ENCODE assay signal across 24 cellular contexts in the genomic region with DNA sequence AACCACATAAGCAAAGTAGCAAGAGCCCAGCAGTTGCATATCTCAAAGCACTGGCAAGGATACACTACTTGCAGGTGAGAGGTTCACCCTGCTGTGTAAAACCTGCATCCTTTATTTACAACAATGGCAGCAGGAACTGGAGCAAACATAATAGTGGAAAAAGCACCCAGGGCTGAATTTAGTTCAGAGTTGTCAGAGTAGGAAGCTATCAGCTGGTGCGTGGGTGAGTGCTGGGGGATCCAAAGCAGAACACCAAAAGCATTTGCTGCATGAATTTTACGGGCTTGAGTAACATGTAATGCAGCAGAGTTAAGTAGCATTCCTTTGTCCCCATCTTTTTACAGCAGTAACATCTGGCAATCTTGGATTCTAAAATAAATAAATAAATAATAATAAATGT.
"Had no signal": no experiment of that assay in that cellular context is flagged by ENCODE, and none has a peak within 500 bp of the region (broad histone marks: within the 10 kb centered on the region; RNA-seq: fewer than 3 reads in every experiment).

No MANE protein-coding gene starts in this region.

- H3K27ac ChIP-seq: adrenal gland, body of pancreas, foreskin keratinocyte, heart right ventricle, sigmoid colon, stomach, suprapubic skin, tibial artery had no signal

- H3K36me3 ChIP-seq: adrenal gland, heart right ventricle, sigmoid colon, stomach, suprapubic skin, tibial artery had no signal

- ATAC-seq: body of pancreas; esophagus mucosa; foreskin keratinocyte; left ventricle myocardium superior; stimulated activated naive B cell treated with anti-CD40 and anti-IgM and Interleukin-4, amounts not matched to agents 10 μg/mL and 1 μg/mL and 100 μg/mL, for 72 hours had no signal

- H3K4me3 ChIP-seq: adrenal gland, body of pancreas, heart right ventricle, sigmoid colon, stomach, suprapubic skin, tibial artery had no signal

- H3K9me3 ChIP-seq: body of pancreas, sigmoid colon, stomach, suprapubic skin, tibial artery had no signal

- H3K4me1 ChIP-seq: adrenal gland, body of pancreas, heart right ventricle, sigmoid colon, stomach, suprapubic skin, tibial artery had no signal

- H3K27me3 ChIP-seq: adrenal gland, body of pancreas, heart right ventricle, sigmoid colon, stomach, suprapubic skin, tibial artery had no signal

- DNase-seq: activated CD4-positive, alpha-beta T cell treated with anti-CD3 and anti-CD28 coated beads for 4 hours; activated CD4-positive, alpha-beta T cell treated with anti-CD3 and anti-CD28 coated beads, Interleukin-2, amount 50 U/mL, for 4 hours; activated CD4-positive, CD25-positive, alpha-beta regulatory T cell; activated CD8-positive, alpha-beta memory T cell treated with anti-CD3 and anti-CD28 coated beads for 24 hours; activated effector memory CD4-positive, alpha-beta T cell treated with anti-CD3 and anti-CD28 coated beads, Interleukin-2, amount 50 U/mL, for 16 hours; activated naive CD4-positive, alpha-beta T cell treated with anti-CD3 and anti-CD28 coated beads for 36 hours; activated naive CD8-positive, alpha-beta T cell treated with anti-CD3 and anti-CD28 coated beads for 36 hours; adrenal gland; aorta; body of pancreas; endodermal cell; foreskin keratinocyte; left cardiac atrium; left ventricle myocardium superior; retina; sigmoid colon; stimulated activated CD4-positive, alpha-beta T cell treated with anti-CD3 and anti-CD28 coated beads, Interleukin-15, amount 100 ng/mL, for 24 hours; stimulated activated CD4-positive, alpha-beta T cell treated with anti-CD3 and anti-CD28 coated beads, Interleukin-2, amount 100 ng/mL, for 24 hours; stimulated activated naive B cell treated with anti-CD40 and anti-IgM and Interleukin-4, amounts not matched to agents 10 μg/mL and 1 μg/mL and 100 μg/mL, for 72 hours; stomach; tibial artery had no signal
